In genomic region chr7:28409716-28410627, GRCh38 we compare ENCODE assay signal across 1 cellular context.
TF ChIP-seq lines count a peak whose summit lies in the region.

No MANE protein-coding gene starts in this region.

TF ChIP-seq in GM12878, 131 proteins besides CTCF, POLR2A, EP300 and RAD21 (continued from another document):
- no peak for TF ChIP-seq SKIL (IDR thresholded peaks at IDR 0.05; ENCODE audit: low read depth, poor library complexity, severe bottlenecking)
- peak; percentile 13; the same call in 1 of the 2 replicates for TF ChIP-seq POLR2AphosphoS5 (IDR thresholded peaks at IDR 0.05; ENCODE audit: low read length)
- TF ChIP-seq MYC (IDR thresholded peaks at IDR 0.05; ENCODE audit: insufficient read depth, insufficient read length, insufficient replicate concordance, low read length, severe bottlenecking): no peak
- TF ChIP-seq LARP7 (IDR thresholded peaks at IDR 0.05): 0 out of 2 replicates have a peak, but pooled peaks have one; percentile 3
- no peak for TF ChIP-seq PAX5 (IDR thresholded peaks at IDR 0.05; ENCODE audit: borderline replicate concordance, low read depth, low read length)
- no peak for TF ChIP-seq JUNB (IDR thresholded peaks at IDR 0.05)
- no peak for TF ChIP-seq MEF2A (IDR thresholded peaks at IDR 0.05; ENCODE audit: insufficient read depth, low read depth, low read length)
- TF ChIP-seq SUPT20H (IDR thresholded peaks at IDR 0.05; ENCODE audit: borderline replicate concordance, control insufficient read depth, low read depth, low read length): no peak
- no peak for TF ChIP-seq ELK1 (IDR thresholded peaks at IDR 0.05; ENCODE audit: low read depth, low read length)
